14 cellular contexts compared by ENCODE assay signal in the genomic region with DNA sequence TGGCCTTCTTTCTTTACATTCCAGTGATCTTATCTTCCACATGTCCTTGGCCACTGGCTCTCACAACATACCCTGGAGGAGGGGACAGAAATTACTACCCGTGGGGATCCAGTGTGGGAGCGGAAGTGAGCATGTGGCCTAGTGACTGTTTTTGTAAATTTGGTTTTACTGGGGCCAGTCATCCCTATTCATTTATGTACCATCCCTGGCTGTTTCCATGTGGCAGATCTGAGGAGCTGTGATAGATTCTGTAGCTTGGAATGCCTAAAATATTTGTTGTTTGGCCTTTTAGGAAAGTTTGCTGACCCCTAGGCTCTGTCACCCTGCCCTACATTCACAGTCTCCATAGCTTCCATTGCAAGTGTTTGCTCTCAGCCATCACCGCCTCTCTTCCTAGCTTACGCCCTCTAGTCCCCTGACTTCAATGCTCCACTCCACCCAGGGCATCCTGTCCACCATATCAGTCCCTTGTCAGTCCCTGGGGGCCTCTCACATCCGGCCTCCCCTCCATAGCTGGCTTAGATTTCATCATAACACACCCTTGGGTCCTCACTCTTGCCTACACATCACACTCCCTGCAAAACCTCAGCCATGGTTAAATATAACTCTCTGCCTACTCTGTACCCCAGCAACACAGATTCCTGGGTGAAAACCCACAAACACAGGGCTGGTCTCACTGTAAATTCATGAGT. TPM values are rescaled to one million over a fixed set of nuclear protein-coding genes. Genes with fewer than 3 reads are reported as not detected.
A peak's percentile ranks its signal among the peaks of the same experiment; 100 is the strongest.
DNase-seq lines count a peak whose midpoint lies in the region; ATAC-seq and TF ChIP-seq lines count a peak whose summit lies in the region.
"Had no signal": no experiment of that assay in that cellular context is flagged by ENCODE, and none has a peak within 500 bp of the region (broad histone marks: within the 10 kb centered on the region; RNA-seq: fewer than 3 reads in every experiment).

No MANE protein-coding gene starts in this region.

- POLR2A ChIA-PET in activated CD8-positive, alpha-beta T cell treated with anti-CD3 and anti-CD28 coated beads, Interleukin-2, amount 10 ng/mL, durations not matched to agents 7 days and 5 days (lab: Charles Lee): interaction anchor here (0.6 kb wide), 1 partner anchor 84 kb away, joined by 3 read pairs; no protein-coding TSS in a partner anchor

- H3K4me1 Mint-ChIP-seq in activated CD8-positive, alpha-beta T cell treated with anti-CD3 and anti-CD28 coated beads, Interleukin-2, amount 10 ng/mL, durations not matched to agents 7 days and 5 days (ENCODE audit: low read depth): peaks cover 21% of the 10 kb centered on the region
- peaks cover 11% of the 10 kb centered on the region for H3K4me1 Mint-ChIP-seq in mesothelial cell of epicardium

- H3K4me3 Mint-ChIP-seq in activated CD8-positive, alpha-beta T cell treated with anti-CD3 and anti-CD28 coated beads, Interleukin-2, amount 10 ng/mL, durations not matched to agents 7 days and 5 days: no peak overlapping the region
- no peak overlapping the region for H3K4me3 Mint-ChIP-seq in mesothelial cell of epicardium

- no peaks in the 10 kb centered on the region for H3K9me3 Mint-ChIP-seq in activated CD8-positive, alpha-beta T cell treated with anti-CD3 and anti-CD28 coated beads, Interleukin-2, amount 10 ng/mL, durations not matched to agents 7 days and 5 days (ENCODE audit: insufficient read depth)
- H3K9me3 Mint-ChIP-seq in mesothelial cell of epicardium: no peaks in the 10 kb centered on the region

- ATAC-seq in GM18502 (IDR thresholded peaks at IDR 0.05; ENCODE audit: poor library complexity, unreplicated experiment) (peak; percentile 54), HG03442 (IDR thresholded peaks at IDR 0.05; ENCODE audit: unreplicated experiment) (peak; percentile 86), GM21526 (IDR thresholded peaks at IDR 0.05; ENCODE audit: low FRiP score, unreplicated experiment) (no peak)
- ATAC-seq in activated CD8-positive, alpha-beta T cell treated with anti-CD3 and anti-CD28 coated beads, Interleukin-2, amount 10 ng/mL, durations not matched to agents 7 days and 5 days: peak; percentile 23
- ATAC-seq: sciatic nerve had no signal

- TF ChIP-seq CTCF in mesothelial cell of epicardium (IDR thresholded peaks at IDR 0.05; ENCODE audit: unreplicated experiment): no peak

- no peaks in the 10 kb centered on the region for H3K27me3 Mint-ChIP-seq in activated CD8-positive, alpha-beta T cell treated with anti-CD3 and anti-CD28 coated beads, Interleukin-2, amount 10 ng/mL, durations not matched to agents 7 days and 5 days (ENCODE audit: low read depth)
- no peaks in the 10 kb centered on the region for H3K27me3 Mint-ChIP-seq in mesothelial cell of epicardium (ENCODE audit: low read depth)

- H3K27ac Mint-ChIP-seq in activated CD8-positive, alpha-beta T cell treated with anti-CD3 and anti-CD28 coated beads, Interleukin-2, amount 10 ng/mL, durations not matched to agents 7 days and 5 days: peak overlapping the region; percentile 64
- H3K27ac Mint-ChIP-seq in mesothelial cell of epicardium: peak overlapping the region; percentile 16

- no peak for DNase-seq in activated CD8-positive, alpha-beta T cell treated with anti-CD3 and anti-CD28 coated beads, Interleukin-2, amount 10 ng/mL, durations not matched to agents 7 days and 5 days
- DNase-seq in mesothelial cell of epicardium (ENCODE audit: low spot score in 2 of 2, unreplicated experiment in 2 of 2) (no peak), middle frontal gyrus (ENCODE audit: extremely low spot score, low spot score) (no peak)
- DNase-seq in activated CD4-positive, alpha-beta T cell treated with anti-CD3 and anti-CD28 coated beads, Interleukin-2, amount 50 U/mL, for 4 hours: no peak
- no peak for DNase-seq in activated CD4-positive, alpha-beta T cell treated with anti-CD3 and anti-CD28 coated beads, Interleukin-2, amount 50 U/mL, for 48 hours
- DNase-seq: activated CD8-positive, alpha-beta memory T cell treated with anti-CD3 and anti-CD28 coated beads for 24 hours; dermis blood vessel endothelial cell; GOT3; NCI-H748 treated with DMSO at 0.1 percent for 48 hours; stimulated activated naive CD4-positive, alpha-beta T cell treated with Interleukin-2 at 50 U/mL for 16 hours had no signal

- peaks cover 61% of the 10 kb centered on the region for H3K36me3 Mint-ChIP-seq in activated CD8-positive, alpha-beta T cell treated with anti-CD3 and anti-CD28 coated beads, Interleukin-2, amount 10 ng/mL, durations not matched to agents 7 days and 5 days (ENCODE audit: low read depth)
- peaks cover 53% of the 10 kb centered on the region for H3K36me3 Mint-ChIP-seq in mesothelial cell of epicardium

- CTCF ChIA-PET in activated CD8-positive, alpha-beta T cell treated with anti-CD3 and anti-CD28 coated beads, Interleukin-2, amount 10 ng/mL, durations not matched to agents 7 days and 5 days (lab: Charles Lee): no interaction called here

RNA-seq across cellular contexts. Expression of a gene that starts 25.8 kb away (rescaled TPM):
- 100 to 1,000 TPM; 140 to 151 TPM for total RNA-seq in activated CD8-positive, alpha-beta T cell treated with anti-CD3 and anti-CD28 coated beads, Interleukin-2, amount 10 ng/mL, durations not matched to agents 7 days and 5 days
- 92.5 to 96.4 TPM (median 92.7 TPM) in 3 replicates for total RNA-seq in mesothelial cell of epicardium
